In genomic region chr17:77611791-77612466, GRCh38 we compare ENCODE assay signal across 19 cellular contexts.
A peak's percentile ranks its signal among the peaks of the same experiment; 100 is the strongest.
DNase-seq lines count a peak whose midpoint lies in the region; ATAC-seq, FAIRE-seq and TF ChIP-seq lines count a peak whose summit lies in the region.
"Had no signal": no experiment of that assay in that cellular context is flagged by ENCODE, and none has a peak within 500 bp of the region (broad histone marks: within the 10 kb centered on the region; RNA-seq: fewer than 3 reads in every experiment).

No MANE protein-coding gene starts in this region.

- H3K4me1 ChIP-seq in small intestine (ENCODE audit: control insufficient read depth in 2 of 2, insufficient read depth in 1 of 2, low read depth in 1 of 2, low read length in 1 of 2) = no peaks in the 10 kb centered on the region

- H3K27ac Mint-ChIP-seq in activated naive CD4-positive, alpha-beta T cell treated with anti-CD3 and anti-CD28 coated beads, Interleukin-2, amount 50 U/mL, for 24 hours = peak overlapping the region; percentile 81
- H3K27ac Mint-ChIP-seq in glutamatergic neuron (ENCODE audit: unreplicated experiment) = no peak overlapping the region
- H3K27ac Mint-ChIP-seq: progenitor cell of endocrine pancreas had no signal

- peaks cover 35% of the 10 kb centered on the region for H3K4me1 Mint-ChIP-seq in activated naive CD4-positive, alpha-beta T cell treated with anti-CD3 and anti-CD28 coated beads, Interleukin-2, amount 50 U/mL, for 24 hours
- H3K4me1 Mint-ChIP-seq in glutamatergic neuron (ENCODE audit: low read depth, unreplicated experiment) = peaks cover 6% of the 10 kb centered on the region

- H3K27me3 Mint-ChIP-seq in activated naive CD4-positive, alpha-beta T cell treated with anti-CD3 and anti-CD28 coated beads, Interleukin-2, amount 50 U/mL, for 24 hours = no peaks in the 10 kb centered on the region
- peaks cover 2% of the 10 kb centered on the region for H3K27me3 Mint-ChIP-seq in glutamatergic neuron (ENCODE audit: unreplicated experiment)

- WGBS in small intestine, 3 donors = 62 to 84% (median 69%) methylated on average over 15 of the region's 15 CpGs

- no peaks in the 10 kb centered on the region for H3K9me3 ChIP-seq in small intestine (ENCODE audit: control insufficient read depth, low read depth)

- no peak overlapping the region for H3K4me3 ChIP-seq in coronary artery
- H3K4me3 ChIP-seq in small intestine (ENCODE audit: low read depth in 1 of 2, low read length in 2 of 2) = no peak overlapping the region
- H3K4me3 ChIP-seq: GM23248 had no signal

- no peak for DNase-seq in activated naive CD4-positive, alpha-beta T cell treated with Interleukin-2 at 50 U/mL for 16 hours
- DNase-seq in NOMO-1 treated with dmso at 0.1 percent for 144 hours (lab: John Stamatoyannopoulos, UW; ENCODE audit: unreplicated experiment) (peak; percentile 56), coronary artery (ENCODE audit: low spot score) (peak; percentile 38), small intestine (peak; percentile 24), anterior cingulate cortex (lab: John Stamatoyannopoulos, UW) (no peak), glutamatergic neuron (no peak)
- DNase-seq: activated CD4-positive, alpha-beta T cell treated with anti-CD3 and anti-CD28 coated beads, Interleukin-2, amount 10 ng/mL, durations not matched to agents 24 days and 14 days; activated T-cell treated with anti-CD3 and anti-CD28 coated beads, Interleukin-2, amount 50 U/mL, for 4 hours; COR-L47; NCI-H1048; NCI-H2107 had no signal

- no peaks in the 10 kb centered on the region for H3K36me3 Mint-ChIP-seq in activated naive CD4-positive, alpha-beta T cell treated with anti-CD3 and anti-CD28 coated beads, Interleukin-2, amount 50 U/mL, for 24 hours
- peaks cover 4% of the 10 kb centered on the region for H3K36me3 Mint-ChIP-seq in glutamatergic neuron (ENCODE audit: unreplicated experiment)

- H3K9me3 Mint-ChIP-seq in activated naive CD4-positive, alpha-beta T cell treated with anti-CD3 and anti-CD28 coated beads, Interleukin-2, amount 50 U/mL, for 24 hours = no peaks in the 10 kb centered on the region
- H3K9me3 Mint-ChIP-seq in glutamatergic neuron (ENCODE audit: unreplicated experiment) = peaks cover 5% of the 10 kb centered on the region
- H3K9me3 Mint-ChIP-seq: activated CD4-positive, alpha-beta T cell treated with anti-CD3 and anti-CD28 coated beads, Interleukin-2, amount 10 ng/mL, durations not matched to agents 24 days and 14 days; activated T-cell treated with anti-CD3 and anti-CD28 coated beads, Interleukin-2, amount 50 U/mL, for 4 hours had no signal

- no peak for FAIRE-seq in small intestine (lab: Jason Lieb, UNC)
- FAIRE-seq: astrocyte, endothelial cell of umbilical vein, frontal cortex had no signal

- no peak for ATAC-seq in HG02642 (IDR thresholded peaks at IDR 0.05; ENCODE audit: poor library complexity, unreplicated experiment)
- ATAC-seq: activated T-cell treated with anti-CD3 and anti-CD28 coated beads, Interleukin-2, amount 50 U/mL, for 4 hours had no signal

- no peak for TF ChIP-seq CTCF in coronary artery (IDR thresholded peaks at IDR 0.05)
- TF ChIP-seq CTCF in glutamatergic neuron (IDR thresholded peaks at IDR 0.05; ENCODE audit: partially characterized antibody, unreplicated experiment) = no peak

- H3K27me3 ChIP-seq in small intestine (ENCODE audit: control insufficient read depth in 2 of 2, insufficient read depth in 2 of 2, low read length in 2 of 2) = no peaks in the 10 kb centered on the region

- H3K4me3 Mint-ChIP-seq in activated naive CD4-positive, alpha-beta T cell treated with anti-CD3 and anti-CD28 coated beads, Interleukin-2, amount 50 U/mL, for 24 hours = peak overlapping the region; percentile 68
- no peak overlapping the region for H3K4me3 Mint-ChIP-seq in glutamatergic neuron (ENCODE audit: unreplicated experiment)
- H3K4me3 Mint-ChIP-seq: activated CD4-positive, alpha-beta T cell treated with anti-CD3 and anti-CD28 coated beads, Interleukin-2, amount 10 ng/mL, durations not matched to agents 24 days and 14 days; activated T-cell treated with anti-CD3 and anti-CD28 coated beads, Interleukin-2, amount 50 U/mL, for 4 hours had no signal

- H3K27ac ChIP-seq in coronary artery = peak overlapping the region in 1 of 2 donors; percentile 19
- H3K27ac ChIP-seq in small intestine (ENCODE audit: low read depth in 1 of 2, low read length in 1 of 2) = no peak overlapping the region
- H3K27ac ChIP-seq: GM23248, HL-60 had no signal

- no peaks in the 10 kb centered on the region for H3K36me3 ChIP-seq in small intestine (ENCODE audit: control insufficient read depth in 2 of 2, insufficient read depth in 2 of 2, low read length in 2 of 2)

Comparison
In these comparisons a context has a peak if more than half of its experiments do, and no peak if none do; other contexts are left out.
1. DNase-seq: peak in NOMO-1 treated with dmso at 0.1 percent for 144 hours (single experiment), coronary artery (single experiment) and small intestine (single experiment); none in activated naive CD4-positive, alpha-beta T cell treated with Interleukin-2 at 50 U/mL for 16 hours (single experiment), anterior cingulate cortex (0 of 58) and glutamatergic neuron (single experiment).